In the genomic region with DNA sequence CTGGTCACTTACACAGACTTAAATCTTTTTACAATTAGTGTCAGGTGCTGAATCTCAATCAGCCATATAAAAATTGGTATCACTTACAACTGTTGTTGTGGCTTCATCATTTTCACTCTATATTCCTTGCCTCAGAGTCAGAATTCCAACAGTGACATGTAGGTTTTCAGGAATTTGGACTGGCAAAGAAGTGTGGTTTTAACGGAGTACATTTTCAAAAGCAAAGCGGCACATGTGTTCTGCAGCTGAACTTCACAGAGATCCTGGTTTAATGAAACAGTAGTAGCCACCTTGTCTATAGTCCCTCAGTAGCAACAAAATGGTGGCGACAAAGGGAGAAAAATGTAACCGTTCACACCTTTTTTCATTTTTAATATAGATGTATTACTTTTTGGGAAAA, we compare ENCODE assay signal across 18 cellular contexts.
"Had no signal": no experiment of that assay in that cellular context is flagged by ENCODE, and none has a peak within 500 bp of the region (broad histone marks: within the 10 kb centered on the region; RNA-seq: fewer than 3 reads in every experiment).

No MANE protein-coding gene starts in this region.

- H3K9me3 Mint-ChIP-seq: activated CD4-positive, alpha-beta T cell treated with anti-CD3 and anti-CD28 coated beads, Interleukin-2, amount 10 ng/mL, durations not matched to agents 7 days and 5 days; activated naive CD8-positive, alpha-beta T cell treated with anti-CD3 and anti-CD28 coated beads for 36 hours; activated T-cell treated with anti-CD3 and anti-CD28 coated beads, Interleukin-2, amount 50 U/mL, for 72 hours; immature natural killer cell; nephron; type B pancreatic cell had no signal

- H3K9me3 ChIP-seq: ascending aorta had no signal

- H3K27me3 Mint-ChIP-seq: activated B cell treated with CpG ODN at 0.5 μM for 24 hours; activated CD4-positive, alpha-beta T cell treated with anti-CD3 and anti-CD28 coated beads, Interleukin-2, amount 10 ng/mL, durations not matched to agents 7 days and 5 days; activated naive CD8-positive, alpha-beta T cell treated with anti-CD3 and anti-CD28 coated beads for 36 hours; progenitor cell of endocrine pancreas; type B pancreatic cell had no signal

- H3K36me3 Mint-ChIP-seq: activated naive CD8-positive, alpha-beta T cell treated with anti-CD3 and anti-CD28 coated beads for 36 hours; immature natural killer cell; type B pancreatic cell had no signal

- H3K4me1 Mint-ChIP-seq: activated B cell treated with CpG ODN at 0.5 μM for 24 hours; activated CD4-positive, alpha-beta T cell treated with anti-CD3 and anti-CD28 coated beads, Interleukin-2, amount 10 ng/mL, durations not matched to agents 7 days and 5 days; activated naive CD8-positive, alpha-beta T cell treated with anti-CD3 and anti-CD28 coated beads for 36 hours; immature natural killer cell; nephron had no signal

- ATAC-seq: activated T-cell treated with anti-CD3 and anti-CD28 coated beads, Interleukin-2, amount 50 U/mL, for 72 hours; foreskin keratinocyte; right cardiac atrium; stimulated activated naive CD8-positive, alpha-beta T cell treated with anti-CD3 and anti-CD28 coated beads, Interleukin-15, Interleukin-2, amounts not matched to agents 100 U/mL and 50 U/mL, for 24 hours had no signal

- DNase-seq: activated B cell treated with CpG ODN at 0.5 μM for 24 hours; activated CD4-positive, alpha-beta T cell treated with anti-CD3 and anti-CD28 coated beads, Interleukin-2, amount 10 ng/mL, durations not matched to agents 7 days and 5 days; activated CD8-positive, alpha-beta memory T cell treated with anti-CD3 and anti-CD28 coated beads, Interleukin-2, amount 50 U/mL, for 48 hours; activated gamma-delta T cell treated with Interleukin-2 at 50 U/mL for 16 hours; activated naive CD8-positive, alpha-beta T cell treated with anti-CD3 and anti-CD28 coated beads for 36 hours; activated T-cell treated with anti-CD3 and anti-CD28 coated beads, Interleukin-2, amount 50 U/mL, for 72 hours; foreskin keratinocyte; immature natural killer cell; mesendoderm; occipital lobe; right cardiac atrium; stimulated activated naive CD8-positive, alpha-beta T cell treated with anti-CD3 and anti-CD28 coated beads, Interleukin-15, Interleukin-2, amounts not matched to agents 100 U/mL and 50 U/mL, for 24 hours had no signal

- FAIRE-seq: colon, endometrium had no signal

- H3K27me3 ChIP-seq: ascending aorta, foreskin keratinocyte had no signal

- H3K4me3 ChIP-seq: ascending aorta had no signal

- H3K4me1 ChIP-seq: ascending aorta, foreskin keratinocyte had no signal

- H3K27ac Mint-ChIP-seq: activated B cell treated with CpG ODN at 0.5 μM for 24 hours; activated CD4-positive, alpha-beta T cell treated with anti-CD3 and anti-CD28 coated beads, Interleukin-2, amount 10 ng/mL, durations not matched to agents 7 days and 5 days; activated naive CD8-positive, alpha-beta T cell treated with anti-CD3 and anti-CD28 coated beads for 36 hours; activated T-cell treated with anti-CD3 and anti-CD28 coated beads, Interleukin-2, amount 50 U/mL, for 72 hours; immature natural killer cell; nephron; progenitor cell of endocrine pancreas; type B pancreatic cell had no signal

- H3K4me3 Mint-ChIP-seq: activated B cell treated with CpG ODN at 0.5 μM for 24 hours; activated CD4-positive, alpha-beta T cell treated with anti-CD3 and anti-CD28 coated beads, Interleukin-2, amount 10 ng/mL, durations not matched to agents 7 days and 5 days; activated naive CD8-positive, alpha-beta T cell treated with anti-CD3 and anti-CD28 coated beads for 36 hours; activated T-cell treated with anti-CD3 and anti-CD28 coated beads, Interleukin-2, amount 50 U/mL, for 72 hours; immature natural killer cell; nephron; type B pancreatic cell had no signal

- H3K27ac ChIP-seq: ascending aorta, foreskin keratinocyte had no signal

- H3K36me3 ChIP-seq: ascending aorta had no signal
